1 cellular context compared by ENCODE assay signal in genomic region chr4:20278195-20278594, GRCh38.
A peak's percentile ranks its signal among the peaks of the same experiment; 100 is the strongest.
TF ChIP-seq lines count a peak whose summit lies in the region.

No MANE protein-coding gene starts in this region.

TF ChIP-seq in HEK293, 187 proteins besides CTCF, POLR2A, EP300 and RAD21 (continued from another document):
- TF ChIP-seq PRDM6 (tag by site-specific recombination; IDR thresholded peaks at IDR 0.05), result peak; percentile 79
